Comparison of ENCODE assay signal across 8 cellular contexts in genomic region chr9:120755827-120756434, GRCh38. TPM values are rescaled to one million over a fixed set of nuclear protein-coding genes. Genes with fewer than 3 reads are reported as not detected.
A peak's percentile ranks its signal among the peaks of the same experiment; 100 is the strongest.
DNase-seq lines count a peak whose midpoint lies in the region; ATAC-seq and TF ChIP-seq lines count a peak whose summit lies in the region.

No MANE protein-coding gene starts in this region.

- H3K27ac Mint-ChIP-seq in activated naive CD4-positive, alpha-beta T cell treated with anti-CD3 and anti-CD28 coated beads, Interleukin-2, amount 50 U/mL, for 72 hours = peak overlapping the region in 1 of 2 donors; percentile 38

- TF ChIP-seq POLR2A in heart left ventricle (IDR thresholded peaks at IDR 0.05) = peak in 1 of 2 donors; percentile 9

- peak; percentile 68 for DNase-seq in A172 (ENCODE audit: low spot score)
- peak; percentile 73 for DNase-seq in KBM-7
- peak; percentile 39 for DNase-seq in SKM-1 treated with dmso at 0.1 percent for 144 hours (lab: John Stamatoyannopoulos, UW; ENCODE audit: unreplicated experiment)
- DNase-seq in activated naive CD4-positive, alpha-beta T cell treated with anti-CD3 and anti-CD28 coated beads, Interleukin-2, amount 50 U/mL, for 72 hours (ENCODE audit: low spot score in 2 of 2) = peak in 1 of 2 donors; percentile 86
- peak in 2 of 5 donors; percentile 18 to 40 for DNase-seq in heart left ventricle
- no peak for DNase-seq in retinal pigment epithelial cell (ENCODE audit: low read depth)

- peaks cover 0 to 49% (median 25%) of the 10 kb centered on the region in 9 donors for H3K36me3 ChIP-seq in heart left ventricle

- H3K27ac ChIP-seq in heart left ventricle = no peak overlapping the region

- H3K9me3 Mint-ChIP-seq in activated naive CD4-positive, alpha-beta T cell treated with anti-CD3 and anti-CD28 coated beads, Interleukin-2, amount 50 U/mL, for 72 hours = no peaks in the 10 kb centered on the region

- peaks cover 0 to 27% (median 0%) of the 10 kb centered on the region in 12 donors for H3K4me1 ChIP-seq in heart left ventricle

- in situ Hi-C loops in KBM-7 (cut with MboI; ENCODE audit: low pct_unique_long_range_greater_than_20kb, low sequenced_read_pairs) = no loop called here

- peaks cover 0 to 7% of the 10 kb centered on the region in 2 donors for H3K36me3 Mint-ChIP-seq in activated naive CD4-positive, alpha-beta T cell treated with anti-CD3 and anti-CD28 coated beads, Interleukin-2, amount 50 U/mL, for 72 hours

- peak; percentile 88 for TF ChIP-seq CTCF in GM12873 (IDR thresholded peaks at IDR 0.05; ENCODE audit: insufficient read depth, low read depth, low read length, missing control alignments)
- peak; percentile 82 to 95 (median 88) for TF ChIP-seq CTCF in heart left ventricle (IDR thresholded peaks at IDR 0.05)
- TF ChIP-seq CTCF in retinal pigment epithelial cell (conservative IDR thresholded peaks at IDR 0.05; ENCODE audit: low read depth, low read length) = peak; percentile 84

- H3K27me3 ChIP-seq in heart left ventricle = no peaks in the 10 kb centered on the region

- intact Hi-C loops in heart left ventricle (cut with DNase I) = loop anchor here (1.0 to 5.0 kb wide), 7 partner anchors 180 to 306 kb away; no protein-coding TSS in a partner anchor

- peak; percentile 54 to 55 for ATAC-seq in activated naive CD4-positive, alpha-beta T cell treated with anti-CD3 and anti-CD28 coated beads, Interleukin-2, amount 50 U/mL, for 72 hours
- peak in 3 of 4 donors; percentile 54 to 69 (median 68) for ATAC-seq in heart left ventricle
- ATAC-seq in HG03565 (IDR thresholded peaks at IDR 0.05; ENCODE audit: unreplicated experiment) = no peak

- no peak overlapping the region for H3K4me3 ChIP-seq in heart left ventricle
- H3K4me3 ChIP-seq in retinal pigment epithelial cell (ENCODE audit: low read length) = no peak overlapping the region

- H3K9me3 ChIP-seq in heart left ventricle = no peaks in the 10 kb centered on the region

- 8 to 16% (median 14%) methylated on average over 6 of the region's 6 CpGs for WGBS in heart left ventricle, 4 donors

RNA-seq across cellular contexts. Expression of gene FBXW2, which starts 37.3 kb away (rescaled TPM):
- 28.7 and 36.1 TPM in 2 replicates for total RNA-seq in A172 (2014; rRNA removed; shearing (Covaris generic))
- total RNA-seq in activated naive CD4-positive, alpha-beta T cell treated with anti-CD3 and anti-CD28 coated beads, Interleukin-2, amount 50 U/mL, for 72 hours = 10 to 100 TPM; 69.9 to 70.2 TPM
- 10 to 100 TPM; 27.0 to 58.7 (median 42.0) TPM for total RNA-seq in heart left ventricle
- polyA plus RNA-seq in heart left ventricle = 10 to 100 TPM in 1 of 2 donors, 1 to 10 TPM in 1; 7.9 to 24.5 TPM

RNA-seq across cellular contexts. Expression of gene MEGF9, which starts 41.7 kb away (rescaled TPM):
- 17.3 and 17.4 TPM in 2 replicates for total RNA-seq in A172 (2014; rRNA removed; shearing (Covaris generic))
- total RNA-seq in activated naive CD4-positive, alpha-beta T cell treated with anti-CD3 and anti-CD28 coated beads, Interleukin-2, amount 50 U/mL, for 72 hours = 1 to 10 TPM; 3.4 to 3.8 TPM
- total RNA-seq in heart left ventricle = 10 to 100 TPM in 6 of 9 donors, 1 to 10 TPM in 3; 5.0 to 46.0 (median 13.3) TPM
- polyA plus RNA-seq in heart left ventricle = 1 to 10 TPM; 2.2 to 5.2 TPM
